Comparison of ENCODE assay signal across 8 cellular contexts in genomic region chr5:131109540-131110255, GRCh38. TPM values are rescaled to one million over a fixed set of nuclear protein-coding genes. Genes with fewer than 3 reads are reported as not detected.
DNase-seq lines count a peak whose midpoint lies in the region; ATAC-seq and TF ChIP-seq lines count a peak whose summit lies in the region.

No MANE protein-coding gene starts in this region.

- no peaks in the 10 kb centered on the region for H3K36me3 ChIP-seq in CD8-positive, alpha-beta T cell (ENCODE audit: insufficient read depth, low read length)

- peaks cover 3% of the 10 kb centered on the region for H3K4me1 ChIP-seq in CD8-positive, alpha-beta T cell (ENCODE audit: insufficient read depth, low read length)

- H3K27ac Mint-ChIP-seq in CD8-positive, alpha-beta T cell = no peak overlapping the region
- H3K27ac Mint-ChIP-seq in activated T-helper 1 cell treated with anti-CD3 and anti-CD28 coated beads, Interleukin-12 subunit alpha, Interleukin-12 subunit beta, Interleukin-2, Interleukin-4 antibody, amounts not matched to agents 30 ng/mL and 10 ng/mL and 1 ng/mL, durations not matched to agents 14 hours and 24 hours and 36 hours = no peak overlapping the region
- no peak overlapping the region for H3K27ac Mint-ChIP-seq in glutamatergic neuron (ENCODE audit: unreplicated experiment)

- no peaks in the 10 kb centered on the region for H3K9me3 Mint-ChIP-seq in CD8-positive, alpha-beta T cell
- H3K9me3 Mint-ChIP-seq in activated T-helper 1 cell treated with anti-CD3 and anti-CD28 coated beads, Interleukin-12 subunit alpha, Interleukin-12 subunit beta, Interleukin-2, Interleukin-4 antibody, amounts not matched to agents 30 ng/mL and 10 ng/mL and 1 ng/mL, durations not matched to agents 14 hours and 24 hours and 36 hours = no peaks in the 10 kb centered on the region
- H3K9me3 Mint-ChIP-seq in glutamatergic neuron (ENCODE audit: unreplicated experiment) = no peaks in the 10 kb centered on the region

- DNase-seq in CD8-positive, alpha-beta T cell = peak in 3 of 7 experiments; percentile 13 to 24 (median 22)
- DNase-seq in NCI-H2196 (lab: John Stamatoyannopoulos, UW; ENCODE audit: unreplicated experiment) (peak; percentile 32), glutamatergic neuron (no peak), retina (peak; percentile 48), NCI-H446 treated with DMSO at 0.1 percent for 48 hours (lab: John Stamatoyannopoulos, UW) (no peak)
- DNase-seq in activated T-helper 1 cell treated with anti-CD3 and anti-CD28 coated beads, Interleukin-12 subunit alpha, Interleukin-12 subunit beta, Interleukin-2, Interleukin-4 antibody, amounts not matched to agents 30 ng/mL and 10 ng/mL and 1 ng/mL, durations not matched to agents 14 hours and 24 hours and 36 hours (ENCODE audit: low spot score) = peak; percentile 11

- no peaks in the 10 kb centered on the region for H3K27me3 Mint-ChIP-seq in CD8-positive, alpha-beta T cell (ENCODE audit: low read depth)
- H3K27me3 Mint-ChIP-seq in activated T-helper 1 cell treated with anti-CD3 and anti-CD28 coated beads, Interleukin-12 subunit alpha, Interleukin-12 subunit beta, Interleukin-2, Interleukin-4 antibody, amounts not matched to agents 30 ng/mL and 10 ng/mL and 1 ng/mL, durations not matched to agents 14 hours and 24 hours and 36 hours (ENCODE audit: insufficient read depth) = no peaks in the 10 kb centered on the region
- H3K27me3 Mint-ChIP-seq in glutamatergic neuron (ENCODE audit: unreplicated experiment) = no peaks in the 10 kb centered on the region

- no peaks in the 10 kb centered on the region for H3K27me3 ChIP-seq in CD8-positive, alpha-beta T cell (ENCODE audit: insufficient read depth, low read length)

- H3K4me3 ChIP-seq in CD8-positive, alpha-beta T cell (ENCODE audit: low read depth, low read length) = no peak overlapping the region

- H3K27ac ChIP-seq in CD8-positive, alpha-beta T cell (ENCODE audit: low read depth, low read length) = no peak overlapping the region

- H3K36me3 Mint-ChIP-seq in CD8-positive, alpha-beta T cell = no peaks in the 10 kb centered on the region
- no peaks in the 10 kb centered on the region for H3K36me3 Mint-ChIP-seq in activated T-helper 1 cell treated with anti-CD3 and anti-CD28 coated beads, Interleukin-12 subunit alpha, Interleukin-12 subunit beta, Interleukin-2, Interleukin-4 antibody, amounts not matched to agents 30 ng/mL and 10 ng/mL and 1 ng/mL, durations not matched to agents 14 hours and 24 hours and 36 hours (ENCODE audit: low read depth)
- no peaks in the 10 kb centered on the region for H3K36me3 Mint-ChIP-seq in glutamatergic neuron (ENCODE audit: unreplicated experiment)

- no peaks in the 10 kb centered on the region for H3K9me3 ChIP-seq in CD8-positive, alpha-beta T cell (ENCODE audit: low read length)

- CTCF ChIA-PET in CD8-positive, alpha-beta T cell (lab: Charles Lee) = interaction anchor here (0.6 to 3.9 kb wide), 11 partner anchors 8 to 1339 kb away, joined by 3 to 56 read pairs (median 3); no protein-coding TSS in a partner anchor

- H3K4me1 Mint-ChIP-seq in CD8-positive, alpha-beta T cell (ENCODE audit: low read depth) = peaks cover 4% of the 10 kb centered on the region
- H3K4me1 Mint-ChIP-seq in activated T-helper 1 cell treated with anti-CD3 and anti-CD28 coated beads, Interleukin-12 subunit alpha, Interleukin-12 subunit beta, Interleukin-2, Interleukin-4 antibody, amounts not matched to agents 30 ng/mL and 10 ng/mL and 1 ng/mL, durations not matched to agents 14 hours and 24 hours and 36 hours (ENCODE audit: low read depth) = peaks cover 17% of the 10 kb centered on the region
- no peaks in the 10 kb centered on the region for H3K4me1 Mint-ChIP-seq in glutamatergic neuron (ENCODE audit: low read depth, unreplicated experiment)

- peak; percentile 80 for ATAC-seq in CD8-positive, alpha-beta T cell
- ATAC-seq in GM18511 (IDR thresholded peaks at IDR 0.05; ENCODE audit: unreplicated experiment) = peak; percentile 94
- ATAC-seq in HG02885 (IDR thresholded peaks at IDR 0.05; ENCODE audit: poor library complexity, unreplicated experiment) = peak; percentile 92

- peak; percentile 96 for TF ChIP-seq CTCF in CD8-positive, alpha-beta T cell (IDR thresholded peaks at IDR 0.05)
- peak; percentile 66 for TF ChIP-seq CTCF in glutamatergic neuron (IDR thresholded peaks at IDR 0.05; ENCODE audit: partially characterized antibody, unreplicated experiment)

- no peak overlapping the region for H3K4me3 Mint-ChIP-seq in CD8-positive, alpha-beta T cell
- H3K4me3 Mint-ChIP-seq in activated T-helper 1 cell treated with anti-CD3 and anti-CD28 coated beads, Interleukin-12 subunit alpha, Interleukin-12 subunit beta, Interleukin-2, Interleukin-4 antibody, amounts not matched to agents 30 ng/mL and 10 ng/mL and 1 ng/mL, durations not matched to agents 14 hours and 24 hours and 36 hours = no peak overlapping the region
- no peak overlapping the region for H3K4me3 Mint-ChIP-seq in glutamatergic neuron (ENCODE audit: unreplicated experiment)

- intact Hi-C loops in CD8-positive, alpha-beta T cell (cut with DNase I, micrococcal nuclease) = loop anchor here (1.0 to 10.0 kb wide), 5 partner anchors 238 to 1338 kb away; no protein-coding TSS in a partner anchor
- intact Hi-C loops in activated T-helper 1 cell treated with anti-CD3 and anti-CD28 coated beads, Interleukin-12 subunit alpha, Interleukin-12 subunit beta, Interleukin-2, Interleukin-4 antibody, amounts not matched to agents 30 ng/mL and 10 ng/mL and 1 ng/mL, durations not matched to agents 14 hours and 24 hours and 36 hours (cut with micrococcal nuclease) = loop anchor here (1.0 to 5.0 kb wide), 3 partner anchors 238 to 1257 kb away; no protein-coding TSS in a partner anchor

- POLR2A ChIA-PET in CD8-positive, alpha-beta T cell (lab: Charles Lee) = interaction anchor here (0.6 kb wide), 1 partner anchor 180 kb away, joined by 3 read pairs; no protein-coding TSS in a partner anchor

RNA-seq across cellular contexts. Expression of gene HINT1, which starts 55.4 kb away (rescaled TPM):
- 100 to 1,000 TPM; 243 to 252 TPM for total RNA-seq in CD8-positive, alpha-beta T cell
- 249 and 262 TPM in 2 replicates for total RNA-seq in activated T-helper 1 cell treated with anti-CD3 and anti-CD28 coated beads, Interleukin-12 subunit alpha, Interleukin-12 subunit beta, Interleukin-2, Interleukin-4 antibody, amounts not matched to agents 30 ng/mL and 10 ng/mL and 1 ng/mL, durations not matched to agents 14 hours and 24 hours and 36 hours
- 180 TPM for total RNA-seq in glutamatergic neuron (ENCODE audit: unreplicated experiment)

Comparison
In these comparisons a context has a peak if more than half of its experiments do, and no peak if none do; other contexts are left out.
1. DNase-seq: peak in NCI-H2196 (single experiment), activated T-helper 1 cell treated with anti-CD3 and anti-CD28 coated beads, Interleukin-12 subunit alpha, Interleukin-12 subunit beta, Interleukin-2, Interleukin-4 antibody, amounts not matched to agents 30 ng/mL and 10 ng/mL and 1 ng/mL, durations not matched to agents 14 hours and 24 hours and 36 hours (single experiment) and retina (single experiment); none in glutamatergic neuron (single experiment) and NCI-H446 treated with DMSO at 0.1 percent for 48 hours (single experiment).
2. Peak in every context shown above with its lines, with median percentiles within 50 percentile points of each other: ATAC-seq.